Comparison of ENCODE assay signal across 1 cellular context in genomic region chr1:245313581-245313980, GRCh38.
TF ChIP-seq lines count a peak whose summit lies in the region.

No MANE protein-coding gene starts in this region.

TF ChIP-seq in GM23338, 12 proteins besides CTCF, POLR2A, EP300 and RAD21 (continued from another document):
- TF ChIP-seq ZNF462 (CRISPR knock-in tag; IDR thresholded peaks at IDR 0.05) = no peak
- TF ChIP-seq STAT1 (IDR thresholded peaks at IDR 0.05; ENCODE audit: unreplicated experiment) = no peak
- no peak for TF ChIP-seq EZH2phosphoT487 (IDR thresholded peaks at IDR 0.05; ENCODE audit: unreplicated experiment)
- TF ChIP-seq ZNF331 (CRISPR knock-in tag; IDR thresholded peaks at IDR 0.05; ENCODE audit: low read depth) = no peak
- TF ChIP-seq ETS1 (IDR thresholded peaks at IDR 0.05) = no peak
